In genomic region chr5:136106351-136106750, GRCh38 we compare ENCODE assay signal across 17 cellular contexts.
"Had no signal": no experiment of that assay in that cellular context is flagged by ENCODE, and none has a peak within 500 bp of the region (broad histone marks: within the 10 kb centered on the region; RNA-seq: fewer than 3 reads in every experiment).

No MANE protein-coding gene starts in this region.

- H3K36me3 Mint-ChIP-seq: mesothelial cell of epicardium had no signal

- H3K27ac Mint-ChIP-seq: mesothelial cell of epicardium had no signal

- H3K4me3 Mint-ChIP-seq: mesothelial cell of epicardium had no signal

- ATAC-seq: foreskin keratinocyte, gastroesophageal sphincter, heart left ventricle, left cardiac atrium, left lung, left ventricle myocardium superior, lower lobe of right lung, mucosa of descending colon had no signal

- H3K4me3 ChIP-seq: coronary artery, dorsolateral prefrontal cortex, esophagus muscularis mucosa, gastroesophageal sphincter, heart left ventricle, hepatocyte, left lung, lower lobe of right lung, mucosa of descending colon had no signal

- H2AFZ ChIP-seq: hepatocyte had no signal

- H3K9me3 ChIP-seq: esophagus muscularis mucosa, gastroesophageal sphincter, heart left ventricle, left lung, lower lobe of right lung, mucosa of descending colon had no signal

- H3K4me2 ChIP-seq: hepatocyte had no signal

- H3K4me1 ChIP-seq: esophagus muscularis mucosa, gastroesophageal sphincter, left lung had no signal

- H3K9me3 Mint-ChIP-seq: mesothelial cell of epicardium had no signal

- DNase-seq: dermis blood vessel endothelial cell; dorsolateral prefrontal cortex; effector CD4-positive, alpha-beta T cell; effector memory CD4-positive, alpha-beta T cell; foreskin keratinocyte; heart left ventricle; left cardiac atrium; left lung; left ventricle myocardium superior; lower lobe of right lung; mesenchymal stem cell; mucosa of descending colon had no signal

- H3K36me3 ChIP-seq: esophagus muscularis mucosa, gastroesophageal sphincter, heart left ventricle, left lung, lower lobe of right lung had no signal

- H3K79me2 ChIP-seq: hepatocyte had no signal

- H3K27me3 ChIP-seq: esophagus muscularis mucosa, foreskin keratinocyte, gastroesophageal sphincter, heart left ventricle, hepatocyte, left lung had no signal

- H3K27ac ChIP-seq: coronary artery, dorsolateral prefrontal cortex, esophagus muscularis mucosa, foreskin keratinocyte, gastroesophageal sphincter, heart left ventricle, left lung, lower lobe of right lung had no signal
